ENCODE assay signal across 1 cellular context in the genomic region with DNA sequence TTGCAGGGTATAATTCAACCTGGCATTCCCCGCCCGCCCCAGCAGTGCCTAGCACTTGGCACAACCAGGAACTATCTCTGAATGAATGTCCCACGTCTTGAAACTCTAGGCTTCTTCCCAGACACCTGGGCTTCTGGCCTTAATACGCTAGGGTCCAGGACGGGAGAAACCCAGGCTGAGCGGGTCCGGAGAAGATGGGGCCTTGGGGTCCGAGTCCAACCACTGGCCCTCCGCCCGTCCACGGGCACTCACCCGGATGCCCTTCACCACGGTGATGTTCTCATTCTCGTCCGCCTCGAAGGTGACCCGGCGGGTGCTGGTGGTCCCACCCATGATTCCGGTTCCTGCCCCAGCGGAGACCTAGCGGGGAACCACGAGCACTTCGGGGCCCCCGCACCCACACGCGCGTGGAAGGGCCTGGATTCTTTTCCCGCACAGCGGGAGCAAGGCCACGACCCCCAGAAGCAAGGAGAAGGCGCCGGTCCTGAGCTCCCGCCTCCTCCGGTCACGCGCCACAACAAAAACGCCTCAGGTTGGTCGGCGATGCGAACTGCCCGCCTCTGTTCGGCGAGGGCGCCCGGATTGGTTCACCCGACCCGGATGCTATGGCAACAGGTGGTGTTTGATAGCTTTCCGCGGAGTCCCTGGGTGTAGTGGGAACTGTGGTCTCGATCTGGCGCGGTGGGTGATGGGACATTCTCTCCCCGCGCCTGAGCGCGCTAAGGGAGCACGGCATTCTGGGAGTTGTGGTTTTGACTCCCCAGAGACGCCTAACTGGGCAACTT.
A peak's percentile ranks its signal among the peaks of the same experiment; 100 is the strongest.
TF ChIP-seq lines count a peak whose summit lies in the region.

A gene (minus strand): TSS at position 486 of the 785 bp plus-strand sequence. CDS start 153 bp downstream, at position 333.

TF ChIP-seq in GM12878, 131 proteins besides CTCF, POLR2A, EP300 and RAD21 (continued from another document and continues in another):
- TF ChIP-seq, protein P1, sequence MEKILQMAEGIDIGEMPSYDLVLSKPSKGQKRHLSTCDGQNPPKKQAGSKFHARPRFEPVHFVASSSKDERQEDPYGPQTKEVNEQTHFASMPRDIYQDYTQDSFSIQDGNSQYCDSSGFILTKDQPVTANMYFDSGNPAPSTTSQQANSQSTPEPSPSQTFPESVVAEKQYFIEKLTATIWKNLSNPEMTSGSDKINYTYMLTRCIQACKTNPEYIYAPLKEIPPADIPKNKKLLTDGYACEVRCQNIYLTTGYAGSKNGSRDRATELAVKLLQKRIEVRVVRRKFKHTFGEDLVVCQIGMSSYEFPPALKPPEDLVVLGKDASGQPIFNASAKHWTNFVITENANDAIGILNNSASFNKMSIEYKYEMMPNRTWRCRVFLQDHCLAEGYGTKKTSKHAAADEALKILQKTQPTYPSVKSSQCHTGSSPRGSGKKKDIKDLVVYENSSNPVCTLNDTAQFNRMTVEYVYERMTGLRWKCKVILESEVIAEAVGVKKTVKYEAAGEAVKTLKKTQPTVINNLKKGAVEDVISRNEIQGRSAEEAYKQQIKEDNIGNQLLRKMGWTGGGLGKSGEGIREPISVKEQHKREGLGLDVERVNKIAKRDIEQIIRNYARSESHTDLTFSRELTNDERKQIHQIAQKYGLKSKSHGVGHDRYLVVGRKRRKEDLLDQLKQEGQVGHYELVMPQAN (conservative IDR thresholded peaks at IDR 0.05) = peak; percentile 72
- TF ChIP-seq RB1 (IDR thresholded peaks at IDR 0.05; ENCODE audit: borderline replicate concordance) = peak; percentile 56; the same call in 1 of the 2 replicates
- peak; percentile 44; the same call in 1 of the 2 replicates for TF ChIP-seq SREBF1 (IDR thresholded peaks at IDR 0.05; ENCODE audit: low read length)
- peak; percentile 36 for TF ChIP-seq MYC (IDR thresholded peaks at IDR 0.05; ENCODE audit: insufficient read depth, insufficient read length, insufficient replicate concordance, low read length, severe bottlenecking)
- TF ChIP-seq POLR2AphosphoS5 (IDR thresholded peaks at IDR 0.05; ENCODE audit: low read length) = peak; percentile 77
- TF ChIP-seq, protein P2, sequence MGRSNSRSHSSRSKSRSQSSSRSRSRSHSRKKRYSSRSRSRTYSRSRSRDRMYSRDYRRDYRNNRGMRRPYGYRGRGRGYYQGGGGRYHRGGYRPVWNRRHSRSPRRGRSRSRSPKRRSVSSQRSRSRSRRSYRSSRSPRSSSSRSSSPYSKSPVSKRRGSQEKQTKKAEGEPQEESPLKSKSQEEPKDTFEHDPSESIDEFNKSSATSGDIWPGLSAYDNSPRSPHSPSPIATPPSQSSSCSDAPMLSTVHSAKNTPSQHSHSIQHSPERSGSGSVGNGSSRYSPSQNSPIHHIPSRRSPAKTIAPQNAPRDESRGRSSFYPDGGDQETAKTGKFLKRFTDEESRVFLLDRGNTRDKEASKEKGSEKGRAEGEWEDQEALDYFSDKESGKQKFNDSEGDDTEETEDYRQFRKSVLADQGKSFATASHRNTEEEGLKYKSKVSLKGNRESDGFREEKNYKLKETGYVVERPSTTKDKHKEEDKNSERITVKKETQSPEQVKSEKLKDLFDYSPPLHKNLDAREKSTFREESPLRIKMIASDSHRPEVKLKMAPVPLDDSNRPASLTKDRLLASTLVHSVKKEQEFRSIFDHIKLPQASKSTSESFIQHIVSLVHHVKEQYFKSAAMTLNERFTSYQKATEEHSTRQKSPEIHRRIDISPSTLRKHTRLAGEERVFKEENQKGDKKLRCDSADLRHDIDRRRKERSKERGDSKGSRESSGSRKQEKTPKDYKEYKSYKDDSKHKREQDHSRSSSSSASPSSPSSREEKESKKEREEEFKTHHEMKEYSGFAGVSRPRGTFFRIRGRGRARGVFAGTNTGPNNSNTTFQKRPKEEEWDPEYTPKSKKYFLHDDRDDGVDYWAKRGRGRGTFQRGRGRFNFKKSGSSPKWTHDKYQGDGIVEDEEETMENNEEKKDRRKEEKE (IDR thresholded peaks at IDR 0.05) = no peak
- TF ChIP-seq, protein P3, sequence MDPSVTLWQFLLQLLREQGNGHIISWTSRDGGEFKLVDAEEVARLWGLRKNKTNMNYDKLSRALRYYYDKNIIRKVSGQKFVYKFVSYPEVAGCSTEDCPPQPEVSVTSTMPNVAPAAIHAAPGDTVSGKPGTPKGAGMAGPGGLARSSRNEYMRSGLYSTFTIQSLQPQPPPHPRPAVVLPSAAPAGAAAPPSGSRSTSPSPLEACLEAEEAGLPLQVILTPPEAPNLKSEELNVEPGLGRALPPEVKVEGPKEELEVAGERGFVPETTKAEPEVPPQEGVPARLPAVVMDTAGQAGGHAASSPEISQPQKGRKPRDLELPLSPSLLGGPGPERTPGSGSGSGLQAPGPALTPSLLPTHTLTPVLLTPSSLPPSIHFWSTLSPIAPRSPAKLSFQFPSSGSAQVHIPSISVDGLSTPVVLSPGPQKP (IDR thresholded peaks at IDR 0.05; ENCODE audit: low read depth, low read length) = 0 out of 2 replicates have a peak, but pooled peaks have one; percentile 48
- TF ChIP-seq ZNF217 (IDR thresholded peaks at IDR 0.05) = no peak
- TF ChIP-seq ZNF274 (IDR thresholded peaks at IDR 0.05; ENCODE audit: insufficient read depth, insufficient read length) = no peak
- TF ChIP-seq ESRRA (IDR thresholded peaks at IDR 0.05; ENCODE audit: low read length) = peak; percentile 78; the same call in 1 of the 2 replicates
- no peak for TF ChIP-seq LARP7 (IDR thresholded peaks at IDR 0.05)
- TF ChIP-seq HDAC2 (IDR thresholded peaks at IDR 0.05) = no peak
- peak; percentile 24 for TF ChIP-seq KLF5 (IDR thresholded peaks at IDR 0.05; ENCODE audit: partially characterized antibody)
- no peak for TF ChIP-seq SMC3 (IDR thresholded peaks at IDR 0.05; ENCODE audit: borderline replicate concordance, low read length)
- no peak for TF ChIP-seq ZNF622 (IDR thresholded peaks at IDR 0.05)
- TF ChIP-seq NFYA (IDR thresholded peaks at IDR 0.05; ENCODE audit: borderline replicate concordance, low read depth, low read length) = no peak; the same call in 1 of the 2 replicates
- TF ChIP-seq, protein P4, sequence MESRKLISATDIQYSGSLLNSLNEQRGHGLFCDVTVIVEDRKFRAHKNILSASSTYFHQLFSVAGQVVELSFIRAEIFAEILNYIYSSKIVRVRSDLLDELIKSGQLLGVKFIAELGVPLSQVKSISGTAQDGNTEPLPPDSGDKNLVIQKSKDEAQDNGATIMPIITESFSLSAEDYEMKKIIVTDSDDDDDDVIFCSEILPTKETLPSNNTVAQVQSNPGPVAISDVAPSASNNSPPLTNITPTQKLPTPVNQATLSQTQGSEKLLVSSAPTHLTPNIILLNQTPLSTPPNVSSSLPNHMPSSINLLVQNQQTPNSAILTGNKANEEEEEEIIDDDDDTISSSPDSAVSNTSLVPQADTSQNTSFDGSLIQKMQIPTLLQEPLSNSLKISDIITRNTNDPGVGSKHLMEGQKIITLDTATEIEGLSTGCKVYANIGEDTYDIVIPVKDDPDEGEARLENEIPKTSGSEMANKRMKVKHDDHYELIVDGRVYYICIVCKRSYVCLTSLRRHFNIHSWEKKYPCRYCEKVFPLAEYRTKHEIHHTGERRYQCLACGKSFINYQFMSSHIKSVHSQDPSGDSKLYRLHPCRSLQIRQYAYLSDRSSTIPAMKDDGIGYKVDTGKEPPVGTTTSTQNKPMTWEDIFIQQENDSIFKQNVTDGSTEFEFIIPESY (IDR thresholded peaks at IDR 0.05) = no peak
- TF ChIP-seq TCF7 (IDR thresholded peaks at IDR 0.05; ENCODE audit: borderline replicate concordance) = no peak
- no peak for TF ChIP-seq PAX8 (IDR thresholded peaks at IDR 0.05)
- TF ChIP-seq MYB (IDR thresholded peaks at IDR 0.05; ENCODE audit: borderline replicate concordance, low read depth, low read length) = no peak
- TF ChIP-seq CHD2 (IDR thresholded peaks at IDR 0.05; ENCODE audit: borderline replicate concordance, low read depth, low read length) = peak; percentile 95
- TF ChIP-seq, protein P5, sequence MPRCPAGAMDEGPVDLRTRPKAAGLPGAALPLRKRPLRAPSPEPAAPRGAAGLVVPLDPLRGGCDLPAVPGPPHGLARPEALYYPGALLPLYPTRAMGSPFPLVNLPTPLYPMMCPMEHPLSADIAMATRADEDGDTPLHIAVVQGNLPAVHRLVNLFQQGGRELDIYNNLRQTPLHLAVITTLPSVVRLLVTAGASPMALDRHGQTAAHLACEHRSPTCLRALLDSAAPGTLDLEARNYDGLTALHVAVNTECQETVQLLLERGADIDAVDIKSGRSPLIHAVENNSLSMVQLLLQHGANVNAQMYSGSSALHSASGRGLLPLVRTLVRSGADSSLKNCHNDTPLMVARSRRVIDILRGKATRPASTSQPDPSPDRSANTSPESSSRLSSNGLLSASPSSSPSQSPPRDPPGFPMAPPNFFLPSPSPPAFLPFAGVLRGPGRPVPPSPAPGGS (IDR thresholded peaks at IDR 0.05; ENCODE audit: borderline replicate concordance, insufficient read depth, low read depth, low read length, poor library complexity, severe bottlenecking) = no peak
- TF ChIP-seq YY1 (IDR thresholded peaks at IDR 0.05; ENCODE audit: low read depth, low read length) = peak; percentile 66
- TF ChIP-seq, protein P6, sequence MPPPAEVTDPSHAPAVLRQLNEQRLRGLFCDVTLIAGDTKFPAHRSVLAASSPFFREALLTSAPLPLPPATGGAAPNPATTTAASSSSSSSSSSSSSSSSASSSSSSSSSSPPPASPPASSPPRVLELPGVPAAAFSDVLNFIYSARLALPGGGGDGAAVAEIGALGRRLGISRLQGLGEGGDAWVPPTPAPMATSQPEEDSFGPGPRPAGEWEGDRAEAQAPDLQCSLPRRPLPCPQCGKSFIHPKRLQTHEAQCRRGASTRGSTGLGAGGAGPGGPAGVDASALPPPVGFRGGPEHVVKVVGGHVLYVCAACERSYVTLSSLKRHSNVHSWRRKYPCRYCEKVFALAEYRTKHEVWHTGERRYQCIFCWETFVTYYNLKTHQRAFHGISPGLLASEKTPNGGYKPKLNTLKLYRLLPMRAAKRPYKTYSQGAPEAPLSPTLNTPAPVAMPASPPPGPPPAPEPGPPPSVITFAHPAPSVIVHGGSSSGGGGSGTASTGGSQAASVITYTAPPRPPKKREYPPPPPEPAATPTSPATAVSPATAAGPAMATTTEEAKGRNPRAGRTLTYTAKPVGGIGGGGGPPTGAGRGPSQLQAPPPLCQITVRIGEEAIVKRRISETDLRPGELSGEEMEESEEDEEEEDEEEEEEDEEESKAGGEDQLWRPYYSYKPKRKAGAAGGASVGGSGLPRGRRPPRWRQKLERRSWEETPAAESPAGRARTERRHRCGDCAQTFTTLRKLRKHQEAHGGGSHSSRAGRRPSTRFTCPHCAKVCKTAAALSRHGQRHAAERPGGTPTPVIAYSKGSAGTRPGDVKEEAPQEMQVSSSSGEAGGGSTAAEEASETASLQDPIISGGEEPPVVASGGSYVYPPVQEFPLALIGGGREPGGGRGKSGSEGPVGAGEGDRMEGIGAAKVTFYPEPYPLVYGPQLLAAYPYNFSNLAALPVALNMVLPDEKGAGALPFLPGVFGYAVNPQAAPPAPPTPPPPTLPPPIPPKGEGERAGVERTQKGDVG (CRISPR knock-in tag; IDR thresholded peaks at IDR 0.05) = no peak
- peak; percentile 37; the same call in 1 of the 2 replicates for TF ChIP-seq ATF7 (IDR thresholded peaks at IDR 0.05; ENCODE audit: low read depth)
- no peak for TF ChIP-seq CBX3 (IDR thresholded peaks at IDR 0.05; ENCODE audit: borderline replicate concordance, low read depth)
- no peak for TF ChIP-seq WRNIP1 (IDR thresholded peaks at IDR 0.05; ENCODE audit: borderline replicate concordance, low read depth, low read length)
- peak; percentile 61; the same call in 1 of the 2 replicates for TF ChIP-seq EED (IDR thresholded peaks at IDR 0.05; ENCODE audit: low read depth)
- TF ChIP-seq RUNX3 (IDR thresholded peaks at IDR 0.05; ENCODE audit: low read length) = peak; percentile 95
- TF ChIP-seq BACH1 (IDR thresholded peaks at IDR 0.05; ENCODE audit: borderline replicate concordance) = no peak; the same call in 1 of the 2 replicates
- no peak; the same call in none of the 2 replicates for TF ChIP-seq ZNF207 (IDR thresholded peaks at IDR 0.05; ENCODE audit: borderline replicate concordance)
- TF ChIP-seq CBFB (IDR thresholded peaks at IDR 0.05; ENCODE audit: low read depth) = peak; percentile 67
- no peak for TF ChIP-seq MTA3 (IDR thresholded peaks at IDR 0.05; ENCODE audit: borderline replicate concordance, low read length)
- peak; percentile 94 for TF ChIP-seq NR2F1 (conservative IDR thresholded peaks at IDR 0.05)
- peak; percentile 98 for TF ChIP-seq MXI1 (IDR thresholded peaks at IDR 0.05; ENCODE audit: low read depth, low read length)
- TF ChIP-seq, protein P7, sequence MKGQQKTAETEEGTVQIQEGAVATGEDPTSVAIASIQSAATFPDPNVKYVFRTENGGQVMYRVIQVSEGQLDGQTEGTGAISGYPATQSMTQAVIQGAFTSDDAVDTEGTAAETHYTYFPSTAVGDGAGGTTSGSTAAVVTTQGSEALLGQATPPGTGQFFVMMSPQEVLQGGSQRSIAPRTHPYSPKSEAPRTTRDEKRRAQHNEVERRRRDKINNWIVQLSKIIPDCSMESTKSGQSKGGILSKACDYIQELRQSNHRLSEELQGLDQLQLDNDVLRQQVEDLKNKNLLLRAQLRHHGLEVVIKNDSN (IDR thresholded peaks at IDR 0.05; ENCODE audit: borderline replicate concordance, extremely low read length, insufficient read depth, low read depth, low read length) = peak; percentile 86
- no peak for TF ChIP-seq CEBPB (IDR thresholded peaks at IDR 0.05; ENCODE audit: borderline replicate concordance in 1 of 2, low read depth in 2 of 2, low read length in 2 of 2)
- peak; percentile 77 for TF ChIP-seq NR2C1 (IDR thresholded peaks at IDR 0.05)
- no peak for TF ChIP-seq IRF4 (IDR thresholded peaks at IDR 0.05; ENCODE audit: low read depth, low read length)
- TF ChIP-seq, protein P8, sequence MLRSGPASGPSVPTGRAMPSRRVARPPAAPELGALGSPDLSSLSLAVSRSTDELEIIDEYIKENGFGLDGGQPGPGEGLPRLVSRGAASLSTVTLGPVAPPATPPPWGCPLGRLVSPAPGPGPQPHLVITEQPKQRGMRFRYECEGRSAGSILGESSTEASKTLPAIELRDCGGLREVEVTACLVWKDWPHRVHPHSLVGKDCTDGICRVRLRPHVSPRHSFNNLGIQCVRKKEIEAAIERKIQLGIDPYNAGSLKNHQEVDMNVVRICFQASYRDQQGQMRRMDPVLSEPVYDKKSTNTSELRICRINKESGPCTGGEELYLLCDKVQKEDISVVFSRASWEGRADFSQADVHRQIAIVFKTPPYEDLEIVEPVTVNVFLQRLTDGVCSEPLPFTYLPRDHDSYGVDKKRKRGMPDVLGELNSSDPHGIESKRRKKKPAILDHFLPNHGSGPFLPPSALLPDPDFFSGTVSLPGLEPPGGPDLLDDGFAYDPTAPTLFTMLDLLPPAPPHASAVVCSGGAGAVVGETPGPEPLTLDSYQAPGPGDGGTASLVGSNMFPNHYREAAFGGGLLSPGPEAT (IDR thresholded peaks at IDR 0.05; ENCODE audit: low read depth) = peak; percentile 53; the same call in 1 of the 2 replicates
- no peak for TF ChIP-seq SPI1 (IDR thresholded peaks at IDR 0.05; ENCODE audit: borderline replicate concordance, insufficient read depth, low read depth, low read length)
